35 cellular contexts compared by ENCODE assay signal in genomic region chr2:6579281-6579680, GRCh38.
"Had no signal": no experiment of that assay in that cellular context is flagged by ENCODE, and none has a peak within 500 bp of the region (broad histone marks: within the 10 kb centered on the region; RNA-seq: fewer than 3 reads in every experiment).

No MANE protein-coding gene starts in this region.

- H3K4me3 ChIP-seq: MG63 had no signal

- H3K27me3 ChIP-seq: MG63 had no signal

- DNase-seq: Karpas-422, Kasumi-1, MG63, MM.1S, MV-4-11, NCI-H1048, NCI-H1092, NCI-H1092 treated with DMSO at 0.1 percent for 48 hours, NCI-H1105, NCI-H1105 treated with DMSO at 0.1 percent for 48 hours, NCI-H1417 treated with DMSO at 0.1 percent for 48 hours, NCI-H1436, NCI-H1436 treated with DMSO at 0.1 percent for 48 hours, NCI-H146, NCI-H1694, NCI-H1694 treated with DMSO at 0.1 percent for 48 hours, NCI-H187, NCI-H187 treated with DMSO at 0.1 percent for 48 hours, NCI-H1930, NCI-H2029, NCI-H2029 treated with DMSO at 0.1 percent for 48 hours, NCI-H2081, NCI-H2081 treated with DMSO at 0.1 percent for 48 hours, NCI-H2107, NCI-H2171, NCI-H2171 treated with DMSO at 0.1 percent for 48 hours, NCI-H2227 treated with DMSO at 0.1 percent for 48 hours, NCI-H226, NCI-H345, NCI-H446, NCI-H446 treated with DMSO at 0.1 percent for 48 hours, NCI-H510A, NCI-H510A treated with DMSO at 0.1 percent for 48 hours, NCI-H524, NCI-H524 treated with DMSO at 0.1 percent for 48 hours had no signal

- H3K36me3 ChIP-seq: MG63 had no signal

- H3K9me3 ChIP-seq: MG63 had no signal
